1 cellular context compared by ENCODE assay signal in genomic region chr12:30756074-30756473, GRCh38.
TF ChIP-seq lines count a peak whose summit lies in the region.

No MANE protein-coding gene starts in this region.

TF ChIP-seq in HepG2, 621 proteins besides CTCF, POLR2A, EP300 and RAD21 (continued from another document and continues in another):
- TF ChIP-seq ZNF574 (CRISPR knock-in tag; IDR thresholded peaks at IDR 0.05) (peak; percentile 37; the same call in 1 of the 2 replicates), TFAP4 (IDR thresholded peaks at IDR 0.05; ENCODE audit: borderline replicate concordance, low read depth) (no peak), ZNF331 (CRISPR knock-in tag; IDR thresholded peaks at IDR 0.05) (no peak), ZNF784 (CRISPR knock-in tag; IDR thresholded peaks at IDR 0.05; ENCODE audit: borderline replicate concordance) (no peak), SMARCE1 (IDR thresholded peaks at IDR 0.05; ENCODE audit: borderline replicate concordance) (no peak), SOX6 (IDR thresholded peaks at IDR 0.05) (no peak), SOX6 (CRISPR knock-in tag; IDR thresholded peaks at IDR 0.05) (no peak), NR0B2 (CRISPR knock-in tag; IDR thresholded peaks at IDR 0.05) (no peak), ZNF674 (CRISPR knock-in tag; IDR thresholded peaks at IDR 0.05; ENCODE audit: low read depth) (no peak), ZSCAN9 (CRISPR knock-in tag; IDR thresholded peaks at IDR 0.05; ENCODE audit: borderline replicate concordance) (no peak), ZNF382 (CRISPR knock-in tag; IDR thresholded peaks at IDR 0.05; ENCODE audit: borderline replicate concordance) (no peak), HMGA1 (CRISPR knock-in tag; conservative IDR thresholded peaks at IDR 0.05) (no peak), ZNF281 (CRISPR knock-in tag; IDR thresholded peaks at IDR 0.05; ENCODE audit: borderline replicate concordance) (no peak), IRF9 (CRISPR knock-in tag; IDR thresholded peaks at IDR 0.05; ENCODE audit: borderline replicate concordance) (no peak), ZNF580 (CRISPR knock-in tag; IDR thresholded peaks at IDR 0.05; ENCODE audit: borderline replicate concordance, low read depth) (0 out of 2 replicates have a peak, but pooled peaks have one; percentile 27), HNF1B (CRISPR knock-in tag; IDR thresholded peaks at IDR 0.05) (0 out of 2 replicates have a peak, but pooled peaks have one; percentile 42), KDM6A (CRISPR knock-in tag; IDR thresholded peaks at IDR 0.05; ENCODE audit: low read depth) (no peak), ZNF607 (CRISPR knock-in tag; IDR thresholded peaks at IDR 0.05; ENCODE audit: borderline replicate concordance) (peak; percentile 18; the same call in 1 of the 2 replicates), ATF2 (CRISPR knock-in tag; IDR thresholded peaks at IDR 0.05) (no peak), MED13 (CRISPR knock-in tag; IDR thresholded peaks at IDR 0.05) (no peak), ZMAT3 (CRISPR knock-in tag; conservative IDR thresholded peaks at IDR 0.05) (no peak), ARID3A (IDR thresholded peaks at IDR 0.05; ENCODE audit: low read depth, low read length) (peak; percentile 88), HDAC2 (CRISPR knock-in tag; IDR thresholded peaks at IDR 0.05) (peak; percentile 63), ZMAT5 (CRISPR knock-in tag; IDR thresholded peaks at IDR 0.05; ENCODE audit: borderline replicate concordance, low read depth) (no peak), HDAC6 (IDR thresholded peaks at IDR 0.05; ENCODE audit: low read depth, low read length) (no peak), STAT5B (CRISPR knock-in tag; IDR thresholded peaks at IDR 0.05) (no peak), ZZZ3 (CRISPR knock-in tag; IDR thresholded peaks at IDR 0.05; ENCODE audit: borderline replicate concordance) (no peak), ZNF263 (CRISPR knock-in tag; IDR thresholded peaks at IDR 0.05) (no peak), ZGPAT (CRISPR knock-in tag; IDR thresholded peaks at IDR 0.05) (peak; percentile 36; the same call in 1 of the 2 replicates), EZH2 (conservative IDR thresholded peaks at IDR 0.05; ENCODE audit: low read depth, low read length) (no peak), THAP11 (CRISPR knock-in tag; IDR thresholded peaks at IDR 0.05) (no peak), KAT8 (CRISPR knock-in tag; IDR thresholded peaks at IDR 0.05) (0 out of 2 replicates have a peak, but pooled peaks have one; percentile 27), REST (IDR thresholded peaks at IDR 0.05; ENCODE audit: borderline replicate concordance in 1 of 2, low read depth in 1 of 2, low read length in 2 of 2) (no peak), TBX2 (CRISPR knock-in tag; IDR thresholded peaks at IDR 0.05; ENCODE audit: borderline replicate concordance) (peak; percentile 37; the same call in 1 of the 2 replicates), NCOA1 (CRISPR knock-in tag; IDR thresholded peaks at IDR 0.05) (no peak), BCL6 (CRISPR knock-in tag; IDR thresholded peaks at IDR 0.05) (peak; percentile 12; the same call in 1 of the 2 replicates), NR2F2 (IDR thresholded peaks at IDR 0.05; ENCODE audit: borderline replicate concordance, low read depth) (no peak), NCOA2 (CRISPR knock-in tag; IDR thresholded peaks at IDR 0.05) (peak; percentile 46; the same call in 1 of the 2 replicates), HNRNPK (IDR thresholded peaks at IDR 0.05; ENCODE audit: low read depth, low read length, poor library complexity, severe bottlenecking) (no peak), ZNF350 (CRISPR knock-in tag; IDR thresholded peaks at IDR 0.05; ENCODE audit: borderline replicate concordance, low read depth) (no peak)
